17 cellular contexts compared by ENCODE assay signal in the genomic region with DNA sequence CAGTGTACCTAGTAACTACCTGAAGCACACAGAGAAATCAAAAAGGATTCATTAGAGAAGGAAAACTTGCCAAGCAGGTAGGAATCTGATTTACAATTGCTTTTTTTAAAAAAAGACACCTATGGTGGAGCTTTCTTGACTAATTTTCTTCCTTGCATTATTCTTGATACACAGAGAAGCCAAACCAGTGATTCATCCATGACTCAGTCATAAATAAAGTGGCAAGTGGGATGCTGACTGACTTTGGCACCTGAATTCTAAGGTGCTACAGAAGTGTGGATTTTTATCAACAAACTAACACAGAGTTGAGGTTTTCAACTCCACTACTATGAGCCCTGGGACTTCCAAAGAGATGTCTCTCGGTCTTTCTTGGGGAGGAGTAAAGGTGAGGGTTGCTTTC.
"Had no signal": no experiment of that assay in that cellular context is flagged by ENCODE, and none has a peak within 500 bp of the region (broad histone marks: within the 10 kb centered on the region; RNA-seq: fewer than 3 reads in every experiment).

No MANE protein-coding gene starts in this region.

- ATAC-seq: activated CD4-positive, alpha-beta T cell treated with anti-CD3 and anti-CD28 coated beads for 36 hours; activated CD8-positive, alpha-beta T cell treated with anti-CD3 and anti-CD28 coated beads for 36 hours; activated T-cell treated with anti-CD3 and anti-CD28 coated beads, Interleukin-2, amount 50 U/mL, for 72 hours; mucosa of descending colon; naive thymus-derived CD8-positive, alpha-beta T cell; right cardiac atrium had no signal

- H3K36me3 ChIP-seq: cardiac muscle cell, colonic mucosa, neutrophil, uterus, WERI-Rb-1 had no signal

- H3K4me3 ChIP-seq: cardiac muscle cell, colonic mucosa, mucosa of descending colon, smooth muscle cell, uterus had no signal

- H3K4me1 ChIP-seq: colonic mucosa, uterus had no signal

- DNase-seq: activated CD4-positive, alpha-beta T cell treated with anti-CD3 and anti-CD28 coated beads for 36 hours; activated CD8-positive, alpha-beta memory T cell treated with anti-CD3 and anti-CD28 coated beads, Interleukin-2, amount 50 U/mL, for 4 hours; activated CD8-positive, alpha-beta T cell treated with anti-CD3 and anti-CD28 coated beads for 36 hours; activated naive CD8-positive, alpha-beta T cell treated with anti-CD3 and anti-CD28 coated beads, Interleukin-2, amount 10 ng/mL, durations not matched to agents 7 days and 5 days; activated T-cell treated with anti-CD3 and anti-CD28 coated beads, Interleukin-2, amount 50 U/mL, for 72 hours; anterior cingulate cortex; colonic mucosa; mucosa of descending colon; naive thymus-derived CD8-positive, alpha-beta T cell; posterior cingulate gyrus; right cardiac atrium; T-helper 9 cell; uterus; WERI-Rb-1 had no signal

- H3K27ac ChIP-seq: cardiac muscle cell, colonic mucosa, neutrophil, uterus, WERI-Rb-1 had no signal

- H3K27me3 ChIP-seq: colonic mucosa, uterus had no signal

- H3K9me3 ChIP-seq: colonic mucosa, neutrophil had no signal

- H3K4me2 ChIP-seq: smooth muscle cell had no signal
